Comparison of ENCODE assay signal across 9 cellular contexts in the genomic region with DNA sequence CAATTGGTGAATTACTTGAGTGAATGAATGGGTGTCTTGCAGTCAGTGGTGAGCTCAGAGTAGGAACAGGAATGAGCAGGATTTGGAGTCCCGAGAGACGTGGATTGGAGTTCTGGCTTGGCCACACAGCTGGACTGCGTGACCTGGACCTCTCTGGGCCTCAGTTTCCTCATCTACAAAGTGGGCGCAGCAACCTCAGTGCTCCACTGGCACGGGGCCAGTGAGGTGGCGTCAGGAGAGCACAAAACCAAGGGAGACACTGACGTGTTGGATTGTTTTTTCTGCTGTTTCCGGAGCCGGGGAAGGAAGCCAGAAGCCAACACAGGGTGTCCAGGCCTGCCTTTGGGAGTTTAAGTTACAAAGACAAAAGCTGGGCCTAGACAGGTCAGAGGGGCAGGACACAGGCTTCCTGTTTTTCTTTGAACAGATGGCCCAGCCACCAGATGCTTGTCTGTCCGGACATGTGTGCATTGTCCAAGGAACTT. TPM values are rescaled to one million over a fixed set of nuclear protein-coding genes. Genes with fewer than 3 reads are reported as not detected.
DNase-seq lines count a peak whose midpoint lies in the region; ATAC-seq and TF ChIP-seq lines count a peak whose summit lies in the region.
"Had no signal": no experiment of that assay in that cellular context is flagged by ENCODE, and none has a peak within 500 bp of the region (broad histone marks: within the 10 kb centered on the region; RNA-seq: fewer than 3 reads in every experiment).

No MANE protein-coding gene starts in this region.

- H3K9me3 ChIP-seq in A673 (ENCODE audit: low read depth, low read length, poor library complexity, severe bottlenecking) (no peaks in the 10 kb centered on the region), mucosa of stomach (ENCODE audit: control insufficient read depth, low read length) (no peaks in the 10 kb centered on the region)

- peak overlapping the region; percentile 64 for H3K27ac ChIP-seq in A673 (ENCODE audit: low read depth, low read length, poor library complexity, severe bottlenecking)

- intact Hi-C loops in A673 (cut with micrococcal nuclease; ENCODE audit: unreplicated experiment) = no loop called here

- H3K36me3 ChIP-seq in A673 (ENCODE audit: insufficient read depth, low read length, poor library complexity, severe bottlenecking) (no peaks in the 10 kb centered on the region), mucosa of stomach (ENCODE audit: control insufficient read depth, insufficient read depth, low read length) (no peaks in the 10 kb centered on the region)

- H3K36me3 Mint-ChIP-seq in activated naive CD4-positive, alpha-beta T cell treated with anti-CD3 and anti-CD28 coated beads, Interleukin-2, amount 50 U/mL, for 72 hours = no peaks in the 10 kb centered on the region

- CTCF ChIA-PET in A673 (lab: Charles Lee) = no interaction called here

- H3K4me1 ChIP-seq in A673 (ENCODE audit: insufficient read depth, low read length, poor library complexity, severe bottlenecking) (peaks cover 6% of the 10 kb centered on the region), mucosa of stomach (ENCODE audit: control insufficient read depth, insufficient read depth, low read length) (peaks cover 61% of the 10 kb centered on the region)

- H3K9ac ChIP-seq in mucosa of stomach (ENCODE audit: low read length) = peak overlapping the region; percentile 13

- H3K27ac Mint-ChIP-seq in activated naive CD4-positive, alpha-beta T cell treated with anti-CD3 and anti-CD28 coated beads, Interleukin-2, amount 50 U/mL, for 72 hours = no peak overlapping the region

- no peak overlapping the region for H3K4me3 ChIP-seq in A673 (ENCODE audit: low read depth, low read length, poor library complexity, severe bottlenecking)
- no peak overlapping the region for H3K4me3 ChIP-seq in epithelial cell of esophagus (ENCODE audit: low read length)
- H3K4me3 ChIP-seq in mucosa of stomach (ENCODE audit: low read length) = no peak overlapping the region

- no peak for TF ChIP-seq CTCF in A673 (conservative IDR thresholded peaks at IDR 0.05; ENCODE audit: low read depth, low read length)
- no peak for TF ChIP-seq CTCF in epithelial cell of esophagus (IDR thresholded peaks at IDR 0.05; ENCODE audit: insufficient read depth, low read depth, low read length, missing control alignments)

- no TSS peak for BruUV-seq in A673 (replicated peaks; lab: Mats Ljungman, UMichigan)

- POLR2A ChIA-PET in A673 (lab: Charles Lee; ENCODE audit: low non-redundant PET) = no interaction called here

- H3K9me3 Mint-ChIP-seq in activated naive CD4-positive, alpha-beta T cell treated with anti-CD3 and anti-CD28 coated beads, Interleukin-2, amount 50 U/mL, for 72 hours = no peaks in the 10 kb centered on the region

- H3K27me3 ChIP-seq in A673 (replicated peaks; ENCODE audit: insufficient read depth, low read depth, low read length, poor library complexity) = no peaks in the 10 kb centered on the region
- H3K27me3 ChIP-seq in mucosa of stomach (ENCODE audit: control insufficient read depth, insufficient read depth, low read length) = no peaks in the 10 kb centered on the region

- ATAC-seq in activated CD4-positive, CD25-positive, alpha-beta regulatory T cell treated with anti-CD3 and anti-CD28 coated beads, Interleukin-2, amount 50 U/mL, for 24 hours = no peak
- no peak for ATAC-seq in activated naive CD4-positive, alpha-beta T cell treated with anti-CD3 and anti-CD28 coated beads, Interleukin-2, amount 50 U/mL, for 72 hours

- DNase-seq in A673 (ENCODE audit: low spot score) (peak; percentile 54), OCI-M1 (lab: John Stamatoyannopoulos, UW) (peak; percentile 60), epithelial cell of esophagus (ENCODE audit: low read depth) (peak; percentile 77)
- DNase-seq in stimulated activated CD4-positive, alpha-beta T cell treated with anti-CD3 and anti-CD28 coated beads, Interleukin-4, amount 100 ng/mL, for 1 hour = no peak
- no peak for DNase-seq in activated naive CD4-positive, alpha-beta T cell treated with anti-CD3 and anti-CD28 coated beads, Interleukin-2, amount 50 U/mL, for 72 hours (ENCODE audit: low spot score in 2 of 2)
- DNase-seq in stimulated activated CD8-positive, alpha-beta memory T cell treated with anti-CD3 and anti-CD28 coated beads, Interleukin-4, amount 100 ng/mL, for 48 hours = no peak
- DNase-seq: NCI-H2171 had no signal

RNA-seq across cellular contexts. Expression of gene DOCK6, which starts 6.5 kb away (rescaled TPM):
- total RNA-seq in A673 (2021) = 15.6 and 24.5 TPM in 2 replicates
- 10 to 100 TPM in 1 of 2 donors, 1 to 10 TPM in 1; 2.0 to 17.4 TPM for total RNA-seq in activated naive CD4-positive, alpha-beta T cell treated with anti-CD3 and anti-CD28 coated beads, Interleukin-2, amount 50 U/mL, for 72 hours

RNA-seq across cellular contexts. Expression of gene TSPAN16, which starts 27.1 kb away (rescaled TPM):
- not detected in 2 replicates for total RNA-seq in A673 (2021)
- not detected for total RNA-seq in activated naive CD4-positive, alpha-beta T cell treated with anti-CD3 and anti-CD28 coated beads, Interleukin-2, amount 50 U/mL, for 72 hours

RNA-seq across cellular contexts. Expression of gene ANGPTL8, which starts 29.4 kb away (rescaled TPM):
- total RNA-seq in A673 (2021) = not detected in 2 replicates
- not detected for total RNA-seq in activated naive CD4-positive, alpha-beta T cell treated with anti-CD3 and anti-CD28 coated beads, Interleukin-2, amount 50 U/mL, for 72 hours

Comparison
In these comparisons a context has a peak if more than half of its experiments do, and no peak if none do; other contexts are left out.
1. DNase-seq: peak in A673 (single experiment), OCI-M1 (single experiment) and epithelial cell of esophagus (single experiment); none in stimulated activated CD4-positive, alpha-beta T cell treated with anti-CD3 and anti-CD28 coated beads, Interleukin-4, amount 100 ng/mL, for 1 hour (single experiment), activated naive CD4-positive, alpha-beta T cell treated with anti-CD3 and anti-CD28 coated beads, Interleukin-2, amount 50 U/mL, for 72 hours (0 of 2) and stimulated activated CD8-positive, alpha-beta memory T cell treated with anti-CD3 and anti-CD28 coated beads, Interleukin-4, amount 100 ng/mL, for 48 hours (single experiment).